In the genomic region with DNA sequence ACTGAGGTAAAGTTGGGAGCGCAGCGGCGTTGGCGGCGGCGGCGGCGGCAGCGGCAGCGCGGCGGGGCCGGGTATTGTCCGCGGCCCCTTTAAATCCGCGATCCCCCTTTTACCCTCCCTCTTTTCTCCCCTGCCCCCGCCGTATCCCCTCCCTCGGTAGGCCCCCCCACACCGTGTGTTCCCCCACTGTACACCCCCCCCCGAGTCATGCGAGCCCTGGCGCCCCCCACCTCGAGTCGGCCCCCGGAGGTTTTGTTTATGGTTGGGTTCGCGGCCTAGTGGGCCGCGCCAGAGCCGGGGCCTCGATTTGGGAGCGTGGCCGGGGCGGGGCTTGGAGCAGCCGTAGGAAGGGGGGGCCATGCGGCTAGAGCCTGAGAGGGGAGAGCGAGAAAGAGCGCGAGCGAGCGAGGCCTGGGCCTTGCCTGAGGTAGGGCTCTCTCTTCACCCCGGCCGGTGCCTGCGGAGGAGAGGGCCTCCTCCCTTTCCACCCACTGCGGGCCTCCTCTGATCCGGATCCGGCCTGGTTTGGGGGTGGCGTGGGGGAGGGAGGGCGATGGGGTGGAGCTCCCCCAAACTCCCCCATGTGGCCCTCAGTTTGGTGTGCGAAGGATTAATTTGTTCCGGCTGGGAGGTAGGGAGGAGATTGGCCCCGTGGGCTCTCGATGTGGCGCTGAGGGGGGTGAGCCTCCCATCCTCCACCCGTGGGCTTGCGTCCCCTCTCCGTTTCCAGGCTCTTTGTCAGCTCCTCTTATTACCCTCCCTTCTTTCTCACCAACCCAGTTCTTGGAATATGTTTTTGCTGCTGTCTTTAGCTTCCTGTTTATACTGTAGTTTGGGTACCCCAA, we compare ENCODE assay signal across 1 cellular context.
TF ChIP-seq lines count a peak whose summit lies in the region.

No MANE protein-coding gene starts in this region.

TF ChIP-seq in A549, 52 proteins besides CTCF, POLR2A, EP300 and RAD21 (continued from another document):
- TF ChIP-seq NPAS2 (CRISPR knock-in tag; IDR thresholded peaks at IDR 0.05; ENCODE audit: borderline replicate concordance): no peak
- 0 out of 2 replicates have a peak, but pooled peaks have one; percentile 38 for TF ChIP-seq KDM5A (IDR thresholded peaks at IDR 0.05)
- no peak for TF ChIP-seq TP53 (CRISPR knock-in tag; IDR thresholded peaks at IDR 0.05)
- TF ChIP-seq MAX (IDR thresholded peaks at IDR 0.05): peak; percentile 40
- no peak for TF ChIP-seq E2F6 (IDR thresholded peaks at IDR 0.05; ENCODE audit: borderline replicate concordance, low read depth)
- TF ChIP-seq MAZ (IDR thresholded peaks at IDR 0.05; ENCODE audit: borderline replicate concordance, low read depth, low read length): no peak; the same call in 1 of the 2 replicates
- peak in 1 of 2 experiments; percentile 56; a peak in 3 of 5 replicates for TF ChIP-seq JUN (IDR thresholded peaks at IDR 0.05)
- no peak for TF ChIP-seq HDAC2 (IDR thresholded peaks at IDR 0.05)
- TF ChIP-seq, protein P1, sequence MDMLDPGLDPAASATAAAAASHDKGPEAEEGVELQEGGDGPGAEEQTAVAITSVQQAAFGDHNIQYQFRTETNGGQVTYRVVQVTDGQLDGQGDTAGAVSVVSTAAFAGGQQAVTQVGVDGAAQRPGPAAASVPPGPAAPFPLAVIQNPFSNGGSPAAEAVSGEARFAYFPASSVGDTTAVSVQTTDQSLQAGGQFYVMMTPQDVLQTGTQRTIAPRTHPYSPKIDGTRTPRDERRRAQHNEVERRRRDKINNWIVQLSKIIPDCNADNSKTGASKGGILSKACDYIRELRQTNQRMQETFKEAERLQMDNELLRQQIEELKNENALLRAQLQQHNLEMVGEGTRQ (IDR thresholded peaks at IDR 0.05): no peak
- TF ChIP-seq POLR2AphosphoS2 (conservative IDR thresholded peaks at IDR 0.05; ENCODE audit: low read length): no peak
- TF ChIP-seq ESRRA (IDR thresholded peaks at IDR 0.05; ENCODE audit: borderline replicate concordance, low read length): no peak
- no peak for TF ChIP-seq SREBF2 (IDR thresholded peaks at IDR 0.05)
- TF ChIP-seq ZNF302 (CRISPR knock-in tag; IDR thresholded peaks at IDR 0.05): no peak
- TF ChIP-seq HOXB5 (CRISPR knock-in tag; IDR thresholded peaks at IDR 0.05): no peak
- no peak for TF ChIP-seq ZC3H11A (IDR thresholded peaks at IDR 0.05)
- no peak for TF ChIP-seq HOXB13 (CRISPR knock-in tag; IDR thresholded peaks at IDR 0.05; ENCODE audit: low read depth)
- TF ChIP-seq KDM1A (IDR thresholded peaks at IDR 0.05; ENCODE audit: low read depth): no peak
- TF ChIP-seq RARB (CRISPR knock-in tag; IDR thresholded peaks at IDR 0.05): no peak
- TF ChIP-seq PBX3 (IDR thresholded peaks at IDR 0.05): no peak
- TF ChIP-seq GATA3 (IDR thresholded peaks at IDR 0.05; ENCODE audit: borderline replicate concordance): no peak; the same call in 1 of the 2 replicates
- peak; percentile 100 for TF ChIP-seq PHF8 (IDR thresholded peaks at IDR 0.05; ENCODE audit: borderline replicate concordance, low read depth)
- TF ChIP-seq HES2 (IDR thresholded peaks at IDR 0.05): no peak
- TF ChIP-seq, protein P2, sequence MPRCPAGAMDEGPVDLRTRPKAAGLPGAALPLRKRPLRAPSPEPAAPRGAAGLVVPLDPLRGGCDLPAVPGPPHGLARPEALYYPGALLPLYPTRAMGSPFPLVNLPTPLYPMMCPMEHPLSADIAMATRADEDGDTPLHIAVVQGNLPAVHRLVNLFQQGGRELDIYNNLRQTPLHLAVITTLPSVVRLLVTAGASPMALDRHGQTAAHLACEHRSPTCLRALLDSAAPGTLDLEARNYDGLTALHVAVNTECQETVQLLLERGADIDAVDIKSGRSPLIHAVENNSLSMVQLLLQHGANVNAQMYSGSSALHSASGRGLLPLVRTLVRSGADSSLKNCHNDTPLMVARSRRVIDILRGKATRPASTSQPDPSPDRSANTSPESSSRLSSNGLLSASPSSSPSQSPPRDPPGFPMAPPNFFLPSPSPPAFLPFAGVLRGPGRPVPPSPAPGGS (IDR thresholded peaks at IDR 0.05): 0 out of 3 replicates have a peak, but pooled peaks have one; percentile 16
